In genomic region chr10:14652816-14653215, GRCh38 we compare ENCODE assay signal across 1 cellular context.
TF ChIP-seq lines count a peak whose summit lies in the region.

No MANE protein-coding gene starts in this region.

TF ChIP-seq in HepG2, 621 proteins besides CTCF, POLR2A, EP300 and RAD21 (continued from another document):
- TF ChIP-seq RERE (CRISPR knock-in tag; IDR thresholded peaks at IDR 0.05; ENCODE audit: low read depth): no peak
- no peak for TF ChIP-seq CCDC6 (CRISPR knock-in tag; IDR thresholded peaks at IDR 0.05)
- no peak for TF ChIP-seq JDP2 (CRISPR knock-in tag; IDR thresholded peaks at IDR 0.05; ENCODE audit: borderline replicate concordance)
- no peak for TF ChIP-seq MBD4 (IDR thresholded peaks at IDR 0.05; ENCODE audit: borderline replicate concordance, low read length)
- TF ChIP-seq ZNF276 (CRISPR knock-in tag; IDR thresholded peaks at IDR 0.05; ENCODE audit: low read depth): no peak
- no peak for TF ChIP-seq RORA (CRISPR knock-in tag; IDR thresholded peaks at IDR 0.05)
- no peak for TF ChIP-seq GTF3A (CRISPR knock-in tag; conservative IDR thresholded peaks at IDR 0.05)
